In the genomic region with DNA sequence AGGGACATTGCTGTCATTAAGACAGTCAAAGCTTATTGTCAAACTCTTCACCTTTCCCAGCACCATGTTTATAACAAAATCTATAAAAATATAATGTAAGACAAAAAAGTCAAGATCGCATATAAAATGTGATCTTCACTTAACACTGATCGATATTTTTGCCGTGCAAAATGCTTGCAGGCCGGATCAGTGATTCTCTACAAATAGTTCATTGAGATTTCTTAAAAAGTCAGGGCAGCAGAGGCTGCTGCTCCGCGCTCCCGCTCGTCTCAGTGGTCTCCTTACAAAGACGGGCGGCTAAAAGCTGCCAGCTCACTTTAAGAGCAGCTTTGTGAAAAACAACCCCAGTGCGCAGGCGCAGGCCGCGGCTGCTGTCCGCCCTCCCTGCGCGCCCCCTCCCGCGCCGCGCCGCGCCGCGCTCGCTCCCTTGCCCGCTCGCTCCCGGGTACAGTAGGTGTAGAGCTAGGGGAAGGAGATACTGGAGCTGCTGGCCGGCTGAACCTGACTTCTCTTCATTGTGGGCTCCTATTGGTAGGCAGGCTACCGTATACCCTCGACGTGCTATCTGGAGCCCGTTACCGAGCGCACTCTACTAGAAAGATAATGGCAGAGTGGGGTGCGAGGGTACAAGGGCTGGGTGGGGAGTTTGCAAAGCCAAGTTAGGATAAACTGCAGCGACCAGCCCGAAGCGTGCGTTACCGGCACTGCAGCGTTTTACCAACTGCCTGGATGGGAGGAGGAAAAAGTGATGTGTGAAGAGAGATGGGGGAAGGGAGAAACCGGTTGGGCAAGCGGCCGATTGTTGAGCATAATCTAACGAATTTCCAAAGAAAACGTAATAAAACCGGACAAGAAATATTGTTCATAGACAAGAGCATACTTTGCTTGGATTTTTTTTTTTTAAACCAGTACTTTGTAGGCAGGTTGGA, we compare ENCODE assay signal across 8 cellular contexts. TPM values are rescaled to one million over a fixed set of nuclear protein-coding genes. Genes with fewer than 3 reads are reported as not detected.
DNase-seq lines count a peak whose midpoint lies in the region; ATAC-seq and TF ChIP-seq lines count a peak whose summit lies in the region.

A gene with protein sequence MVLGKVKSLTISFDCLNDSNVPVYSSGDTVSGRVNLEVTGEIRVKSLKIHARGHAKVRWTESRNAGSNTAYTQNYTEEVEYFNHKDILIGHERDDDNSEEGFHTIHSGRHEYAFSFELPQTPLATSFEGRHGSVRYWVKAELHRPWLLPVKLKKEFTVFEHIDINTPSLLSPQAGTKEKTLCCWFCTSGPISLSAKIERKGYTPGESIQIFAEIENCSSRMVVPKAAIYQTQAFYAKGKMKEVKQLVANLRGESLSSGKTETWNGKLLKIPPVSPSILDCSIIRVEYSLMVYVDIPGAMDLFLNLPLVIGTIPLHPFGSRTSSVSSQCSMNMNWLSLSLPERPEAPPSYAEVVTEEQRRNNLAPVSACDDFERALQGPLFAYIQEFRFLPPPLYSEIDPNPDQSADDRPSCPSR (minus strand): TSS at position 291 of the 929 bp plus-strand sequence. CDS start 225 bp downstream, at position 66.

- peak; percentile 98 to 99 for TF ChIP-seq POLR2A in Peyer's patch (IDR thresholded peaks at IDR 0.05)

- ATAC-seq in GM21723 (IDR thresholded peaks at IDR 0.05; ENCODE audit: unreplicated experiment) (peak; percentile 54), esophagus mucosa (peak; percentile 77)

- H3K9me3 ChIP-seq in Peyer's patch (no peaks in the 10 kb centered on the region), muscle layer of duodenum (ENCODE audit: control insufficient read depth in 1 of 2, low read length in 2 of 2) (no peaks in the 10 kb centered on the region)

- H3K27ac ChIP-seq in Peyer's patch: peak within 1 kb of the TSS; percentile 96 to 99 (median 98)
- H3K27ac ChIP-seq in muscle layer of duodenum (ENCODE audit: low read length): peak within 1 kb of the TSS; percentile 100

- H3K4me1 ChIP-seq in Peyer's patch (peaks cover 0 to 8% (median 0%) of the 10 kb centered on the region in 4 donors), muscle layer of duodenum (ENCODE audit: control insufficient read depth in 1 of 2, insufficient read depth in 2 of 2, low read length in 2 of 2) (peaks cover 12% of the 10 kb centered on the region in 2 donors)

- DNase-seq in DMS53 treated with DMSO at 0.1 percent for 48 hours (lab: John Stamatoyannopoulos, UW; ENCODE audit: unreplicated experiment): peak; percentile 93
- DNase-seq in KBM-7: peak; percentile 98
- DNase-seq in Peyer's patch: peak; percentile 96 to 99 (median 98)
- DNase-seq in activated T-cell treated with anti-CD3 and anti-CD28 coated beads, Interleukin-2, amount 50 U/mL, for 48 hours: peak; percentile 96 to 97
- DNase-seq in stimulated activated CD8-positive, alpha-beta memory T cell treated with anti-CD3 and anti-CD28 coated beads, Interleukin-7, amount 100 ng/mL, for 24 hours (ENCODE audit: low read depth): peak; percentile 93

- peak within 1 kb of the TSS; percentile 60 to 83 (median 72) for H3K4me3 ChIP-seq in Peyer's patch
- H3K4me3 ChIP-seq in muscle layer of duodenum (ENCODE audit: low read depth in 1 of 2, low read length in 2 of 2): peak within 1 kb of the TSS; percentile 95 to 98

- H3K36me3 ChIP-seq in Peyer's patch (no peaks in the 10 kb centered on the region), muscle layer of duodenum (ENCODE audit: control insufficient read depth in 1 of 2, insufficient read depth in 2 of 2, low read length in 2 of 2) (peaks cover 0 to 4% of the 10 kb centered on the region in 2 donors)

- H3K27me3 ChIP-seq in Peyer's patch: no peaks in the 10 kb centered on the region
- no peaks in the 10 kb centered on the region for H3K27me3 ChIP-seq in muscle layer of duodenum (ENCODE audit: low read depth, low read length)

- in situ Hi-C loops in KBM-7 (cut with MboI; ENCODE audit: low pct_unique_long_range_greater_than_20kb, low sequenced_read_pairs): loop anchor here (25.0 kb wide), 1 partner anchor 271 kb away; no protein-coding TSS in a partner anchor

- TF ChIP-seq CTCF in Peyer's patch (IDR thresholded peaks at IDR 0.05): peak in 3 of 6 experiments; percentile 2 to 18 (median 11)

RNA-seq across cellular contexts. Expression of the gene that starts here (rescaled TPM):
- total RNA-seq in Peyer's patch (10 to 100 TPM; 11.4 to 32.2 (median 17.7) TPM), esophagus mucosa (55.4 TPM)

Comparison
In these comparisons a context has a peak if more than half of its experiments do, and no peak if none do; other contexts are left out.
1. Peak in every context shown above with its lines: DNase-seq, ATAC-seq, H3K4me3 ChIP-seq and H3K27ac ChIP-seq.